1 cellular context compared by ENCODE assay signal in genomic region chr2:242004902-242005230, GRCh38.
TF ChIP-seq lines count a peak whose summit lies in the region.

No MANE protein-coding gene starts in this region.

TF ChIP-seq in HepG2, 621 proteins besides CTCF, POLR2A, EP300 and RAD21 (continued from another document and continues in another):
- TF ChIP-seq ZNF770 (CRISPR knock-in tag; IDR thresholded peaks at IDR 0.05) = no peak
- no peak for TF ChIP-seq ZNF614 (CRISPR knock-in tag; IDR thresholded peaks at IDR 0.05; ENCODE audit: borderline replicate concordance)
- TF ChIP-seq RFX5 (IDR thresholded peaks at IDR 0.05; ENCODE audit: low read depth, low read length) = no peak
- no peak for TF ChIP-seq ZNF674 (CRISPR knock-in tag; IDR thresholded peaks at IDR 0.05; ENCODE audit: low read depth)
- no peak for TF ChIP-seq RELA (CRISPR knock-in tag; IDR thresholded peaks at IDR 0.05)
- no peak for TF ChIP-seq SETDB1 (CRISPR knock-in tag; IDR thresholded peaks at IDR 0.05; ENCODE audit: borderline replicate concordance)
- TF ChIP-seq, protein P1, sequence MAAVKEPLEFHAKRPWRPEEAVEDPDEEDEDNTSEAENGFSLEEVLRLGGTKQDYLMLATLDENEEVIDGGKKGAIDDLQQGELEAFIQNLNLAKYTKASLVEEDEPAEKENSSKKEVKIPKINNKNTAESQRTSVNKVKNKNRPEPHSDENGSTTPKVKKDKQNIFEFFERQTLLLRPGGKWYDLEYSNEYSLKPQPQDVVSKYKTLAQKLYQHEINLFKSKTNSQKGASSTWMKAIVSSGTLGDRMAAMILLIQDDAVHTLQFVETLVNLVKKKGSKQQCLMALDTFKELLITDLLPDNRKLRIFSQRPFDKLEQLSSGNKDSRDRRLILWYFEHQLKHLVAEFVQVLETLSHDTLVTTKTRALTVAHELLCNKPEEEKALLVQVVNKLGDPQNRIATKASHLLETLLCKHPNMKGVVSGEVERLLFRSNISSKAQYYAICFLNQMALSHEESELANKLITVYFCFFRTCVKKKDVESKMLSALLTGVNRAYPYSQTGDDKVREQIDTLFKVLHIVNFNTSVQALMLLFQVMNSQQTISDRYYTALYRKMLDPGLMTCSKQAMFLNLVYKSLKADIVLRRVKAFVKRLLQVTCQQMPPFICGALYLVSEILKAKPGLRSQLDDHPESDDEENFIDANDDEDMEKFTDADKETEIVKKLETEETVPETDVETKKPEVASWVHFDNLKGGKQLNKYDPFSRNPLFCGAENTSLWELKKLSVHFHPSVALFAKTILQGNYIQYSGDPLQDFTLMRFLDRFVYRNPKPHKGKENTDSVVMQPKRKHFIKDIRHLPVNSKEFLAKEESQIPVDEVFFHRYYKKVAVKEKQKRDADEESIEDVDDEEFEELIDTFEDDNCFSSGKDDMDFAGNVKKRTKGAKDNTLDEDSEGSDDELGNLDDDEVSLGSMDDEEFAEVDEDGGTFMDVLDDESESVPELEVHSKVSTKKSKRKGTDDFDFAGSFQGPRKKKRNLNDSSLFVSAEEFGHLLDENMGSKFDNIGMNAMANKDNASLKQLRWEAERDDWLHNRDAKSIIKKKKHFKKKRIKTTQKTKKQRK (IDR thresholded peaks at IDR 0.05; ENCODE audit: low read length) = no peak
- TF ChIP-seq, protein P2, sequence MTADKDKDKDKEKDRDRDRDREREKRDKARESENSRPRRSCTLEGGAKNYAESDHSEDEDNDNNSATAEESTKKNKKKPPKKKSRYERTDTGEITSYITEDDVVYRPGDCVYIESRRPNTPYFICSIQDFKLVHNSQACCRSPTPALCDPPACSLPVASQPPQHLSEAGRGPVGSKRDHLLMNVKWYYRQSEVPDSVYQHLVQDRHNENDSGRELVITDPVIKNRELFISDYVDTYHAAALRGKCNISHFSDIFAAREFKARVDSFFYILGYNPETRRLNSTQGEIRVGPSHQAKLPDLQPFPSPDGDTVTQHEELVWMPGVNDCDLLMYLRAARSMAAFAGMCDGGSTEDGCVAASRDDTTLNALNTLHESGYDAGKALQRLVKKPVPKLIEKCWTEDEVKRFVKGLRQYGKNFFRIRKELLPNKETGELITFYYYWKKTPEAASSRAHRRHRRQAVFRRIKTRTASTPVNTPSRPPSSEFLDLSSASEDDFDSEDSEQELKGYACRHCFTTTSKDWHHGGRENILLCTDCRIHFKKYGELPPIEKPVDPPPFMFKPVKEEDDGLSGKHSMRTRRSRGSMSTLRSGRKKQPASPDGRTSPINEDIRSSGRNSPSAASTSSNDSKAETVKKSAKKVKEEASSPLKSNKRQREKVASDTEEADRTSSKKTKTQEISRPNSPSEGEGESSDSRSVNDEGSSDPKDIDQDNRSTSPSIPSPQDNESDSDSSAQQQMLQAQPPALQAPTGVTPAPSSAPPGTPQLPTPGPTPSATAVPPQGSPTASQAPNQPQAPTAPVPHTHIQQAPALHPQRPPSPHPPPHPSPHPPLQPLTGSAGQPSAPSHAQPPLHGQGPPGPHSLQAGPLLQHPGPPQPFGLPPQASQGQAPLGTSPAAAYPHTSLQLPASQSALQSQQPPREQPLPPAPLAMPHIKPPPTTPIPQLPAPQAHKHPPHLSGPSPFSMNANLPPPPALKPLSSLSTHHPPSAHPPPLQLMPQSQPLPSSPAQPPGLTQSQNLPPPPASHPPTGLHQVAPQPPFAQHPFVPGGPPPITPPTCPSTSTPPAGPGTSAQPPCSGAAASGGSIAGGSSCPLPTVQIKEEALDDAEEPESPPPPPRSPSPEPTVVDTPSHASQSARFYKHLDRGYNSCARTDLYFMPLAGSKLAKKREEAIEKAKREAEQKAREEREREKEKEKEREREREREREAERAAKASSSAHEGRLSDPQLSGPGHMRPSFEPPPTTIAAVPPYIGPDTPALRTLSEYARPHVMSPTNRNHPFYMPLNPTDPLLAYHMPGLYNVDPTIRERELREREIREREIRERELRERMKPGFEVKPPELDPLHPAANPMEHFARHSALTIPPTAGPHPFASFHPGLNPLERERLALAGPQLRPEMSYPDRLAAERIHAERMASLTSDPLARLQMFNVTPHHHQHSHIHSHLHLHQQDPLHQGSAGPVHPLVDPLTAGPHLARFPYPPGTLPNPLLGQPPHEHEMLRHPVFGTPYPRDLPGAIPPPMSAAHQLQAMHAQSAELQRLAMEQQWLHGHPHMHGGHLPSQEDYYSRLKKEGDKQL (CRISPR knock-in tag; IDR thresholded peaks at IDR 0.05; ENCODE audit: low read depth) = no peak
- TF ChIP-seq IRX3 (CRISPR knock-in tag; IDR thresholded peaks at IDR 0.05; ENCODE audit: borderline replicate concordance, low read depth) = 0 out of 2 replicates have a peak, but pooled peaks have one; percentile 35
- TF ChIP-seq, protein P3, sequence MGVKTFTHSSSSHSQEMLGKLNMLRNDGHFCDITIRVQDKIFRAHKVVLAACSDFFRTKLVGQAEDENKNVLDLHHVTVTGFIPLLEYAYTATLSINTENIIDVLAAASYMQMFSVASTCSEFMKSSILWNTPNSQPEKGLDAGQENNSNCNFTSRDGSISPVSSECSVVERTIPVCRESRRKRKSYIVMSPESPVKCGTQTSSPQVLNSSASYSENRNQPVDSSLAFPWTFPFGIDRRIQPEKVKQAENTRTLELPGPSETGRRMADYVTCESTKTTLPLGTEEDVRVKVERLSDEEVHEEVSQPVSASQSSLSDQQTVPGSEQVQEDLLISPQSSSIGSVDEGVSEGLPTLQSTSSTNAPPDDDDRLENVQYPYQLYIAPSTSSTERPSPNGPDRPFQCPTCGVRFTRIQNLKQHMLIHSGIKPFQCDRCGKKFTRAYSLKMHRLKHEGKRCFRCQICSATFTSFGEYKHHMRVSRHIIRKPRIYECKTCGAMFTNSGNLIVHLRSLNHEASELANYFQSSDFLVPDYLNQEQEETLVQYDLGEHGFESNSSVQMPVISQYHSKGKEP (CRISPR knock-in tag; IDR thresholded peaks at IDR 0.05) = no peak
- TF ChIP-seq ATF1 (CRISPR knock-in tag; IDR thresholded peaks at IDR 0.05) = no peak
- TF ChIP-seq MAF1 (CRISPR knock-in tag; IDR thresholded peaks at IDR 0.05; ENCODE audit: borderline replicate concordance) = no peak
- no peak for TF ChIP-seq ZNF724P (CRISPR knock-in tag; IDR thresholded peaks at IDR 0.05; ENCODE audit: borderline replicate concordance)
- TF ChIP-seq ZFY (CRISPR knock-in tag; IDR thresholded peaks at IDR 0.05) = no peak
- no peak for TF ChIP-seq CHD4 (IDR thresholded peaks at IDR 0.05; ENCODE audit: borderline replicate concordance, low read length)
- TF ChIP-seq ZNF768 (CRISPR knock-in tag; IDR thresholded peaks at IDR 0.05) = no peak
- no peak for TF ChIP-seq ZNF704 (CRISPR knock-in tag; IDR thresholded peaks at IDR 0.05; ENCODE audit: borderline replicate concordance)
- TF ChIP-seq ZNF225 (CRISPR knock-in tag; IDR thresholded peaks at IDR 0.05) = no peak
- no peak for TF ChIP-seq TCF7L2 (IDR thresholded peaks at IDR 0.05; ENCODE audit: low read depth, low read length)
- TF ChIP-seq CREB1 (IDR thresholded peaks at IDR 0.05) = no peak
- TF ChIP-seq CREB1 (CRISPR knock-in tag; IDR thresholded peaks at IDR 0.05) = no peak
- peak; percentile 32; the same call in 1 of the 2 replicates for TF ChIP-seq FOXP4 (CRISPR knock-in tag; IDR thresholded peaks at IDR 0.05)
- TF ChIP-seq MED1 (CRISPR knock-in tag; IDR thresholded peaks at IDR 0.05) = no peak
- TF ChIP-seq NFATC3 (CRISPR knock-in tag; IDR thresholded peaks at IDR 0.05) = no peak
- no peak for TF ChIP-seq KLF16 (CRISPR knock-in tag; IDR thresholded peaks at IDR 0.05)
- TF ChIP-seq, protein P4, sequence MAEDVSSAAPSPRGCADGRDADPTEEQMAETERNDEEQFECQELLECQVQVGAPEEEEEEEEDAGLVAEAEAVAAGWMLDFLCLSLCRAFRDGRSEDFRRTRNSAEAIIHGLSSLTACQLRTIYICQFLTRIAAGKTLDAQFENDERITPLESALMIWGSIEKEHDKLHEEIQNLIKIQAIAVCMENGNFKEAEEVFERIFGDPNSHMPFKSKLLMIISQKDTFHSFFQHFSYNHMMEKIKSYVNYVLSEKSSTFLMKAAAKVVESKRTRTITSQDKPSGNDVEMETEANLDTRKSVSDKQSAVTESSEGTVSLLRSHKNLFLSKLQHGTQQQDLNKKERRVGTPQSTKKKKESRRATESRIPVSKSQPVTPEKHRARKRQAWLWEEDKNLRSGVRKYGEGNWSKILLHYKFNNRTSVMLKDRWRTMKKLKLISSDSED (CRISPR knock-in tag; IDR thresholded peaks at IDR 0.05) = no peak
- no peak for TF ChIP-seq ZBTB14 (CRISPR knock-in tag; IDR thresholded peaks at IDR 0.05)
- TF ChIP-seq ZNF709 (CRISPR knock-in tag; IDR thresholded peaks at IDR 0.05) = no peak
- no peak for TF ChIP-seq ZNF337 (CRISPR knock-in tag; IDR thresholded peaks at IDR 0.05; ENCODE audit: borderline replicate concordance, low read depth)
- TF ChIP-seq ZBTB21 (CRISPR knock-in tag; IDR thresholded peaks at IDR 0.05) = no peak
- no peak for TF ChIP-seq ZSCAN9 (CRISPR knock-in tag; IDR thresholded peaks at IDR 0.05; ENCODE audit: borderline replicate concordance)
- no peak for TF ChIP-seq KAT2B (IDR thresholded peaks at IDR 0.05; ENCODE audit: borderline replicate concordance, low read depth, low read length)
- no peak for TF ChIP-seq BRD4 (CRISPR knock-in tag; IDR thresholded peaks at IDR 0.05)
- no peak for TF ChIP-seq AHDC1 (CRISPR knock-in tag; IDR thresholded peaks at IDR 0.05; ENCODE audit: borderline replicate concordance)
